In the genomic region with DNA sequence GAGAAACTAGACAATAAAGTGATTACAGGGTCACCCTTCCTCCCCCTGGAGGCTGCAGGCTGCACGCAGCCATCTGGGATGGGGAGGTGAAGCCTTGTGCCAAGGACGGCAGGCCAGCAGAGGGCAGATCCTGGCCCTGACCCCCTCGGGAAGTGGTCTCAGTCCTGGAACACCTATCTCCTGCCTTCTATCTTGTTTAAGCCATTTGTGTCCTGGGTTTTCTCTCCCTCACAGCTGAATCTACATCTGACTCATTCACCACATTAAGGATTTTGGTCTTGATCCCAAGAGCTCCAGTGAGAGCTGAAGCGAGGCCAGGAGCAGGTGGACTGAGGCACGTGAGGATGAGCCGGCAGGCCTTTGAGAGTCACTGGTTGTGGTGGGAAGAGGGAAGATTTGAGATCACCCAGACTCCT, we compare ENCODE assay signal across 8 cellular contexts. TPM values are rescaled to one million over a fixed set of nuclear protein-coding genes. Genes with fewer than 3 reads are reported as not detected.
DNase-seq lines count a peak whose midpoint lies in the region; ATAC-seq and TF ChIP-seq lines count a peak whose summit lies in the region.

No MANE protein-coding gene starts in this region.

- H3K36me3 Mint-ChIP-seq in stimulated activated memory B cell treated with anti-CD40 and anti-IgM and Interleukin-4, amounts not matched to agents 10 μg/mL and 1 μg/mL and 100 μg/mL, for 72 hours: no peaks in the 10 kb centered on the region
- no peaks in the 10 kb centered on the region for H3K36me3 Mint-ChIP-seq in CD4-positive, alpha-beta T cell (ENCODE audit: low read depth)

- no peak overlapping the region for H3K4me3 Mint-ChIP-seq in stimulated activated memory B cell treated with anti-CD40 and anti-IgM and Interleukin-4, amounts not matched to agents 10 μg/mL and 1 μg/mL and 100 μg/mL, for 72 hours
- no peak overlapping the region for H3K4me3 Mint-ChIP-seq in CD4-positive, alpha-beta T cell

- no peak overlapping the region for H3K27ac Mint-ChIP-seq in stimulated activated memory B cell treated with anti-CD40 and anti-IgM and Interleukin-4, amounts not matched to agents 10 μg/mL and 1 μg/mL and 100 μg/mL, for 72 hours
- no peak overlapping the region for H3K27ac Mint-ChIP-seq in CD4-positive, alpha-beta T cell

- POLR2A ChIA-PET in CD4-positive, alpha-beta T cell (lab: Charles Lee): interaction anchor here (0.6 kb wide), 1 partner anchor 60 kb away, joined by 3 read pairs; no protein-coding TSS in a partner anchor

- no peaks in the 10 kb centered on the region for H3K9me3 ChIP-seq in adrenal gland (replicated peaks in 1 of 3)
- H3K9me3 ChIP-seq in CD4-positive, alpha-beta T cell (ENCODE audit: control insufficient read depth, low read length): no peaks in the 10 kb centered on the region

- no peak overlapping the region for H3K27ac ChIP-seq in adrenal gland
- no peak overlapping the region for H3K27ac ChIP-seq in CD4-positive, alpha-beta T cell (ENCODE audit: low read depth, low read length)

- no peak for TF ChIP-seq POLR2A in adrenal gland (IDR thresholded peaks at IDR 0.05)

- peaks cover 28% of the 10 kb centered on the region for H3K4me1 Mint-ChIP-seq in stimulated activated memory B cell treated with anti-CD40 and anti-IgM and Interleukin-4, amounts not matched to agents 10 μg/mL and 1 μg/mL and 100 μg/mL, for 72 hours
- H3K4me1 Mint-ChIP-seq in CD4-positive, alpha-beta T cell (ENCODE audit: low read depth): peaks cover 9% of the 10 kb centered on the region

- H3K27me3 ChIP-seq in adrenal gland: no peaks in the 10 kb centered on the region
- H3K27me3 ChIP-seq in CD4-positive, alpha-beta T cell (ENCODE audit: control insufficient read depth, insufficient read depth, low read length): no peaks in the 10 kb centered on the region

- DNase-seq in AG09309 (ENCODE audit: low read depth) (no peak), HS-5 (ENCODE audit: low read depth) (peak; percentile 54), adrenal gland (peak in 5 of 7 donors; percentile 50 to 73 (median 67)), kidney tubule cell (ENCODE audit: low spot score) (peak; percentile 49)
- DNase-seq in stimulated activated CD4-positive, alpha-beta T cell treated with anti-CD3 and anti-CD28 coated beads, Interleukin-12 subunit alpha, Interleukin-12 subunit beta, amount 100 ng/mL, for 4 hours: no peak
- no peak for DNase-seq in CD4-positive, alpha-beta T cell

- no peaks in the 10 kb centered on the region for H3K27me3 Mint-ChIP-seq in stimulated activated memory B cell treated with anti-CD40 and anti-IgM and Interleukin-4, amounts not matched to agents 10 μg/mL and 1 μg/mL and 100 μg/mL, for 72 hours
- no peaks in the 10 kb centered on the region for H3K27me3 Mint-ChIP-seq in CD4-positive, alpha-beta T cell

- TF ChIP-seq CTCF in AG09309 (IDR thresholded peaks at IDR 0.05; ENCODE audit: control insufficient read depth, insufficient read depth, low read depth, low read length, missing control alignments): peak; percentile 34
- TF ChIP-seq CTCF in adrenal gland (IDR thresholded peaks at IDR 0.05): peak in 2 of 6 experiments; percentile 15 to 16
- no peak for TF ChIP-seq CTCF in CD4-positive, alpha-beta T cell (IDR thresholded peaks at IDR 0.05)

- H3K36me3 ChIP-seq in adrenal gland (replicated peaks in 1 of 2): no peaks in the 10 kb centered on the region

- intact Hi-C loops in adrenal gland (cut with DNase I): loop anchor here in 1 of 2 donors (10.0 kb wide), 1 partner anchor 56 kb away; no protein-coding TSS in a partner anchor
- intact Hi-C loops in CD4-positive, alpha-beta T cell (cut with DNase I, micrococcal nuclease): no loop called here

- CTCF ChIA-PET in CD4-positive, alpha-beta T cell (lab: Charles Lee): interaction anchor here (1.4 kb wide), 1 partner anchor 10 kb away, joined by 3 read pairs; no protein-coding TSS in a partner anchor

- peaks cover 0 to 3% of the 10 kb centered on the region in 2 donors for H3K4me1 ChIP-seq in adrenal gland (replicated peaks in 1 of 2)

- WGBS in adrenal gland, 4 donors: 21 to 28% (median 26%) methylated on average over 5 to 6 of the region's 6 CpGs

- no peak for ATAC-seq in stimulated activated memory B cell treated with anti-CD40 and anti-IgM and Interleukin-4, amounts not matched to agents 10 μg/mL and 1 μg/mL and 100 μg/mL, for 72 hours
- ATAC-seq in GM21381 (IDR thresholded peaks at IDR 0.05; ENCODE audit: unreplicated experiment): no peak
- ATAC-seq in CD4-positive, alpha-beta T cell (ENCODE audit: poor library complexity): no peak

- H3K9me3 Mint-ChIP-seq in stimulated activated memory B cell treated with anti-CD40 and anti-IgM and Interleukin-4, amounts not matched to agents 10 μg/mL and 1 μg/mL and 100 μg/mL, for 72 hours: no peaks in the 10 kb centered on the region
- no peaks in the 10 kb centered on the region for H3K9me3 Mint-ChIP-seq in CD4-positive, alpha-beta T cell

- H3K4me3 ChIP-seq in AG09309 (ENCODE audit: control insufficient read depth, low read depth, low read length) (no peak overlapping the region), adrenal gland (no peak overlapping the region)

RNA-seq across cellular contexts. Expression of a gene that starts 16.4 kb away (rescaled TPM):
- 10 to 100 TPM; 15.8 to 38.8 (median 26.2) TPM for total RNA-seq in adrenal gland
- polyA plus RNA-seq in adrenal gland: 10 to 100 TPM; 22.5 to 49.4 (median 22.6) TPM
- total RNA-seq in CD4-positive, alpha-beta T cell: 10 to 100 TPM; 76.7 to 78.5 TPM

Comparison
In these comparisons a context has a peak if more than half of its experiments do, and no peak if none do; other contexts are left out.
1. DNase-seq: peak in HS-5 (single experiment), adrenal gland (5 of 7) and kidney tubule cell (single experiment); none in AG09309 (single experiment), stimulated activated CD4-positive, alpha-beta T cell treated with anti-CD3 and anti-CD28 coated beads, Interleukin-12 subunit alpha, Interleukin-12 subunit beta, amount 100 ng/mL, for 4 hours (single experiment) and CD4-positive, alpha-beta T cell (0 of 10).